Comparison of ENCODE assay signal across 23 cellular contexts in genomic region chr20:24079661-24080412, GRCh38.
"Had no signal": no experiment of that assay in that cellular context is flagged by ENCODE, and none has a peak within 500 bp of the region (broad histone marks: within the 10 kb centered on the region; RNA-seq: fewer than 3 reads in every experiment).

No MANE protein-coding gene starts in this region.

- H3K79me2 ChIP-seq: hepatocyte, parathyroid adenoma had no signal

- H3K27ac ChIP-seq: hepatocyte, parathyroid adenoma, psoas muscle, spleen, tibial artery, upper lobe of right lung, vagina had no signal

- H3K4me2 ChIP-seq: hepatocyte had no signal

- H3K27ac Mint-ChIP-seq: dendritic cell treated with granulocyte-macrophage colony-stimulating factor and Interleukin-4, amounts not matched to agents 40 ng/mL and 50 ng/mL, for 4 days; stimulated activated memory B cell treated with anti-CD40 and anti-IgM and Interleukin-4, amounts not matched to agents 10 μg/mL and 1 μg/mL and 100 μg/mL, for 72 hours; stimulated activated naive CD8-positive, alpha-beta T cell treated with anti-CD3 and anti-CD28 coated beads, Interleukin-15, Interleukin-2, amounts not matched to agents 100 ng/mL and 50 ng/mL, for 24 hours had no signal

- H3K36me3 Mint-ChIP-seq: naive thymus-derived CD8-positive, alpha-beta T cell; stimulated activated memory B cell treated with anti-CD40 and anti-IgM and Interleukin-4, amounts not matched to agents 10 μg/mL and 1 μg/mL and 100 μg/mL, for 72 hours had no signal

- H3K4me3 Mint-ChIP-seq: dendritic cell treated with granulocyte-macrophage colony-stimulating factor and Interleukin-4, amounts not matched to agents 40 ng/mL and 50 ng/mL, for 4 days; effector memory CD8-positive, alpha-beta T cell; naive thymus-derived CD8-positive, alpha-beta T cell; neural crest cell; stimulated activated memory B cell treated with anti-CD40 and anti-IgM and Interleukin-4, amounts not matched to agents 10 μg/mL and 1 μg/mL and 100 μg/mL, for 72 hours; stimulated activated naive CD8-positive, alpha-beta T cell treated with anti-CD3 and anti-CD28 coated beads, Interleukin-15, Interleukin-2, amounts not matched to agents 100 ng/mL and 50 ng/mL, for 24 hours had no signal

- H3K27me3 ChIP-seq: hepatocyte, spleen, tibial artery, upper lobe of right lung, vagina had no signal

- H3K4me3 ChIP-seq: hepatocyte, psoas muscle, spleen, tibial artery, upper lobe of right lung, vagina had no signal

- H3K36me3 ChIP-seq: spleen, tibial artery, upper lobe of right lung, vagina had no signal

- H2AFZ ChIP-seq: hepatocyte, parathyroid adenoma had no signal

- H3K9me3 ChIP-seq: psoas muscle, spleen, tibial artery, upper lobe of right lung, vagina had no signal

- DNase-seq: effector memory CD8-positive, alpha-beta T cell; erythroblast; foreskin melanocyte; head of caudate nucleus; mammary epithelial cell; naive thymus-derived CD8-positive, alpha-beta T cell; occipital lobe; psoas muscle; spleen; stimulated activated CD4-positive, alpha-beta T cell treated with anti-CD3 and anti-CD28 coated beads, Interleukin-15, amount 100 ng/mL, for 24 hours; stimulated activated CD4-positive, alpha-beta T cell treated with anti-CD3 and anti-CD28 coated beads, Interleukin-1b, Interleukin-23, amount 100 ng/mL, for 48 hours; stimulated activated CD4-positive, alpha-beta T cell treated with anti-CD3 and anti-CD28 coated beads, Interleukin-4, amount 100 ng/mL, for 24 hours; tibial artery; upper lobe of right lung had no signal

- H3K27me3 Mint-ChIP-seq: dendritic cell treated with granulocyte-macrophage colony-stimulating factor and Interleukin-4, amounts not matched to agents 40 ng/mL and 50 ng/mL, for 4 days; effector memory CD8-positive, alpha-beta T cell; naive thymus-derived CD8-positive, alpha-beta T cell; stimulated activated memory B cell treated with anti-CD40 and anti-IgM and Interleukin-4, amounts not matched to agents 10 μg/mL and 1 μg/mL and 100 μg/mL, for 72 hours; stimulated activated naive CD8-positive, alpha-beta T cell treated with anti-CD3 and anti-CD28 coated beads, Interleukin-15, Interleukin-2, amounts not matched to agents 100 ng/mL and 50 ng/mL, for 24 hours had no signal

- H3K4me1 ChIP-seq: parathyroid adenoma, psoas muscle, spleen, tibial artery, upper lobe of right lung, vagina had no signal

- H3K9me3 Mint-ChIP-seq: dendritic cell treated with granulocyte-macrophage colony-stimulating factor and Interleukin-4, amounts not matched to agents 40 ng/mL and 50 ng/mL, for 4 days; effector memory CD8-positive, alpha-beta T cell; naive thymus-derived CD8-positive, alpha-beta T cell; neural crest cell; stimulated activated memory B cell treated with anti-CD40 and anti-IgM and Interleukin-4, amounts not matched to agents 10 μg/mL and 1 μg/mL and 100 μg/mL, for 72 hours; stimulated activated naive CD8-positive, alpha-beta T cell treated with anti-CD3 and anti-CD28 coated beads, Interleukin-15, Interleukin-2, amounts not matched to agents 100 ng/mL and 50 ng/mL, for 24 hours had no signal

- ATAC-seq: effector memory CD8-positive, alpha-beta T cell; left lobe of liver; naive thymus-derived CD8-positive, alpha-beta T cell; psoas muscle; sciatic nerve; stimulated activated memory B cell treated with anti-CD40 and anti-IgM and Interleukin-4, amounts not matched to agents 10 μg/mL and 1 μg/mL and 100 μg/mL, for 72 hours; upper lobe of right lung had no signal

- H3K4me1 Mint-ChIP-seq: stimulated activated memory B cell treated with anti-CD40 and anti-IgM and Interleukin-4, amounts not matched to agents 10 μg/mL and 1 μg/mL and 100 μg/mL, for 72 hours had no signal

- H3K9ac ChIP-seq: parathyroid adenoma had no signal
